In the genomic region with DNA sequence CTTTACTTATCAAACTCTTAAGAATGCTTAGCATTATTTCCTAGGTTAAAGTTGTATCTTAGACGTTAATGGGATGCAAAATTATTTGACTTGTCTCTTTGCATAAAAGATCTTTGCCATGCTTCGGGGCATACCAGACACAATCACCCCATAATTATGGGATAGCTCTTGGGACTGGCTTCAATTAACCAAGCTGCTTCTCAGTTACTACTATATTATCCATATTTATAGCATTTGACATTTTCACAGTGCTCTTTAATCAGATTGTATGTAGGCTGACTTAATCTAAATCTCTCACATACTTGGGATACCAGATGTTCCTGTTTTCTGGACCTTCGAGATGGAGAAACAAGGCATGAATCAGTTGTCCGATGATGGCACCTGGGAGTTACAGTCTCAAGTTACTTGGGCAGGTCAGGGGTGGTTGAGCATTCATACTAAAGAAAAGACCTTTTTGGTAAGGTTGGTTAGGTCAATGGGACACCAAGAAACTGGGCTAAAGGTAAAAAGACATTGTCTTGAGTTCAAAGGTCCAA, we compare ENCODE assay signal across 19 cellular contexts. TPM values are rescaled to one million over a fixed set of nuclear protein-coding genes. Genes with fewer than 3 reads are reported as not detected.
DNase-seq lines count a peak whose midpoint lies in the region; ATAC-seq and TF ChIP-seq lines count a peak whose summit lies in the region.
"Had no signal": no experiment of that assay in that cellular context is flagged by ENCODE, and none has a peak within 500 bp of the region (broad histone marks: within the 10 kb centered on the region; RNA-seq: fewer than 3 reads in every experiment).

No MANE protein-coding gene starts in this region.

- H3K9me3 Mint-ChIP-seq in T-helper 2 cell treated with Interferon-gamma antibody and Interleukin-4, amounts not matched to agents 5 μg/mL and 100 μg/mL, for 36 hours: no peaks in the 10 kb centered on the region
- H3K9me3 Mint-ChIP-seq: CD8-positive, alpha-beta T cell; GM23338; HFFc6 had no signal

- no peaks in the 10 kb centered on the region for H3K27me3 ChIP-seq in trophoblast cell (ENCODE audit: insufficient read depth, low read length)
- H3K27me3 ChIP-seq: BLaER1 had no signal

- no peak overlapping the region for H3K4me3 Mint-ChIP-seq in T-helper 2 cell treated with Interferon-gamma antibody and Interleukin-4, amounts not matched to agents 5 μg/mL and 100 μg/mL, for 36 hours
- H3K4me3 Mint-ChIP-seq: B cell; CD4-positive, CD25-positive, alpha-beta regulatory T cell; CD8-positive, alpha-beta T cell; GM23338; HFFc6 had no signal

- H2BK5ac ChIP-seq in trophoblast cell (ENCODE audit: low read depth, low read length, poor library complexity): no peak overlapping the region

- no peak overlapping the region for H3K4me2 ChIP-seq in trophoblast cell (ENCODE audit: low read length)
- H3K4me2 ChIP-seq: BLaER1, GM23338 had no signal

- DNase-seq in NCI-H82 (lab: John Stamatoyannopoulos, UW): peak; percentile 0
- DNase-seq in NCI-H82 treated with DMSO at 0.1 percent for 48 hours (lab: John Stamatoyannopoulos, UW; ENCODE audit: unreplicated experiment): no peak
- peak; percentile 43 for DNase-seq in epithelial cell of esophagus (ENCODE audit: low read depth)
- DNase-seq in trophoblast cell: peak; percentile 66 to 87
- DNase-seq in GOT3 (lab: John Stamatoyannopoulos, UW): no peak
- DNase-seq in T-helper 2 cell treated with Interferon-gamma antibody and Interleukin-4, amounts not matched to agents 5 μg/mL and 100 μg/mL, for 36 hours (ENCODE audit: low spot score): no peak
- DNase-seq: Caco-2; CD4-positive, CD25-positive, alpha-beta regulatory T cell; CD8-positive, alpha-beta T cell; DMS153; DND-41; HFFc6 had no signal

- no peaks in the 10 kb centered on the region for H3K4me1 Mint-ChIP-seq in T-helper 2 cell treated with Interferon-gamma antibody and Interleukin-4, amounts not matched to agents 5 μg/mL and 100 μg/mL, for 36 hours (ENCODE audit: low read depth)
- H3K4me1 Mint-ChIP-seq: B cell; CD4-positive, CD25-positive, alpha-beta regulatory T cell had no signal

- no peak overlapping the region for H2AFZ ChIP-seq in trophoblast cell (ENCODE audit: insufficient read depth, low read length, poor library complexity)
- H2AFZ ChIP-seq: GM23338 had no signal

- H3K9ac ChIP-seq in trophoblast cell (ENCODE audit: low read length): no peak overlapping the region
- H3K9ac ChIP-seq: BLaER1 had no signal

- H3K36me3 ChIP-seq in trophoblast cell (ENCODE audit: control insufficient read depth in 1 of 2, insufficient read depth in 2 of 2, low read length in 2 of 2): no peaks in the 10 kb centered on the region
- H3K36me3 ChIP-seq: BLaER1, HAP-1 had no signal

- H4K12ac ChIP-seq in trophoblast cell (ENCODE audit: low read depth, low read length): no peak overlapping the region

- H3K4me1 ChIP-seq in trophoblast cell (ENCODE audit: control insufficient read depth in 1 of 2, insufficient read depth in 2 of 2, low read length in 2 of 2): no peaks in the 10 kb centered on the region
- H3K4me1 ChIP-seq: BLaER1, HAP-1 had no signal

- H4K8ac ChIP-seq in trophoblast cell (ENCODE audit: low read depth, low read length): no peak overlapping the region

- no peak overlapping the region for H4K91ac ChIP-seq in trophoblast cell (ENCODE audit: low read depth, low read length)

- no peaks in the 10 kb centered on the region for H3K79me1 ChIP-seq in trophoblast cell (ENCODE audit: low read length)

- no peak overlapping the region for H2BK12ac ChIP-seq in trophoblast cell (ENCODE audit: low read length)

- no peak for ATAC-seq in GM21381 (IDR thresholded peaks at IDR 0.05; ENCODE audit: unreplicated experiment)
- ATAC-seq: CD8-positive, alpha-beta T cell; GM23338 had no signal

- no peak overlapping the region for H3K27ac Mint-ChIP-seq in T-helper 2 cell treated with Interferon-gamma antibody and Interleukin-4, amounts not matched to agents 5 μg/mL and 100 μg/mL, for 36 hours
- H3K27ac Mint-ChIP-seq: B cell; CD4-positive, CD25-positive, alpha-beta regulatory T cell; CD8-positive, alpha-beta T cell; GM23338; HFFc6 had no signal

- no peak for TF ChIP-seq CTCF in epithelial cell of esophagus (IDR thresholded peaks at IDR 0.05; ENCODE audit: insufficient read depth, low read depth, low read length, missing control alignments)

- H3K4ac ChIP-seq in trophoblast cell (ENCODE audit: low read depth, low read length): no peak overlapping the region

- no peak overlapping the region for H2BK120ac ChIP-seq in trophoblast cell (ENCODE audit: insufficient read depth, low read length, poor library complexity)

- no peak overlapping the region for H3K4me3 ChIP-seq in epithelial cell of esophagus (ENCODE audit: low read length)
- no peak overlapping the region for H3K4me3 ChIP-seq in trophoblast cell (ENCODE audit: low read depth, low read length)
- H3K4me3 ChIP-seq: BLaER1, GM23338, HAP-1 had no signal

- WGBS in trophoblast cell (ENCODE audit: extremely low coverage, insufficient coverage, insufficient read length): no CpG with 5 or more reads among the region's 4 CpGs

- H3K79me2 ChIP-seq in trophoblast cell (ENCODE audit: control insufficient read depth, insufficient read depth, low read length, poor library complexity): no peaks in the 10 kb centered on the region

- H3K36me3 Mint-ChIP-seq in T-helper 2 cell treated with Interferon-gamma antibody and Interleukin-4, amounts not matched to agents 5 μg/mL and 100 μg/mL, for 36 hours (ENCODE audit: low read depth): no peaks in the 10 kb centered on the region
- H3K36me3 Mint-ChIP-seq: CD4-positive, CD25-positive, alpha-beta regulatory T cell; CD8-positive, alpha-beta T cell had no signal

- peaks cover 6% of the 10 kb centered on the region for H3K9me3 ChIP-seq in trophoblast cell (ENCODE audit: insufficient read depth, low read depth, low read length)
- H3K9me3 ChIP-seq: BLaER1, Caco-2, HAP-1 had no signal

- H2AK5ac ChIP-seq in trophoblast cell (ENCODE audit: low read length): no peak overlapping the region

- H3K18ac ChIP-seq in trophoblast cell (ENCODE audit: low read length): no peak overlapping the region

- H3K27ac ChIP-seq in trophoblast cell (ENCODE audit: low read depth, low read length): no peak overlapping the region
- H3K27ac ChIP-seq: 22Rv1, BLaER1, C4-2B had no signal

- peaks cover 3% of the 10 kb centered on the region for H3K27me3 Mint-ChIP-seq in T-helper 2 cell treated with Interferon-gamma antibody and Interleukin-4, amounts not matched to agents 5 μg/mL and 100 μg/mL, for 36 hours (ENCODE audit: low read depth)
- H3K27me3 Mint-ChIP-seq: CD4-positive, CD25-positive, alpha-beta regulatory T cell had no signal

- no peak overlapping the region for H3K23ac ChIP-seq in trophoblast cell (ENCODE audit: low read length)

- no peak overlapping the region for H3K14ac ChIP-seq in trophoblast cell (ENCODE audit: low read length)

RNA-seq across cellular contexts. Expression of a gene that starts 27.1 kb away (rescaled TPM):
- 23.5 and 23.8 TPM in 2 replicates for polyA plus RNA-seq in trophoblast cell (2013)

Comparison
In these comparisons a context has a peak if more than half of its experiments do, and no peak if none do; other contexts are left out.
1. DNase-seq: peak in NCI-H82 (single experiment), epithelial cell of esophagus (single experiment) and trophoblast cell (2 of 2); none in NCI-H82 treated with DMSO at 0.1 percent for 48 hours (single experiment), GOT3 (single experiment) and T-helper 2 cell treated with Interferon-gamma antibody and Interleukin-4, amounts not matched to agents 5 μg/mL and 100 μg/mL, for 36 hours (single experiment).